ENCODE assay signal across 12 cellular contexts in the genomic region with DNA sequence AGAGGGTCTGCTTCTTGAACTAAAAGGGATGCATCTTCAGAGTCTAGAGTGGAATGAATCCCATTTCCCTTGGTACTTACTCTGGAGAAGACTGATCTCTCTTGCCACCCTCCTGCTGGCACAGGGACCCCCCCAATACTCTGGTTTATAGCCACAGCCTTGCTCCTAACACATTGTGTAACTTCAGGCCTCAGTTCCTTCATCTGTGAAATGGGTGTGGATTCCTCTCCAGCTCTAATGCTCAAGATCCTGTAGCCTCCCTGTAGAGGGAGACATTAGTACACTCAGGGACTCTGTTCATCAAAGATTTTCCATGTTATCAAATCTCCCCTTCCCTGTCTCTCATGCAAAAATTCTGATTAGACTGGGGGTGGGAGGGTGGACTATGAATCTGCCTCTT.
DNase-seq lines count a peak whose midpoint lies in the region; ATAC-seq and TF ChIP-seq lines count a peak whose summit lies in the region.
"Had no signal": no experiment of that assay in that cellular context is flagged by ENCODE, and none has a peak within 500 bp of the region (broad histone marks: within the 10 kb centered on the region; RNA-seq: fewer than 3 reads in every experiment).

No MANE protein-coding gene starts in this region.

- peak; percentile 41 for TF ChIP-seq RAD21 in SK-N-SH (IDR thresholded peaks at IDR 0.05; ENCODE audit: low read length)

- H3K36me3 ChIP-seq in SK-N-SH (replicated peaks in 1 of 2; ENCODE audit: control insufficient read depth in 1 of 2, insufficient read depth in 2 of 2, low read length in 1 of 2) (no peaks in the 10 kb centered on the region), WERI-Rb-1 (no peaks in the 10 kb centered on the region)

- H3K9ac ChIP-seq in SK-N-SH, result no peak overlapping the region

- H3K4me1 ChIP-seq in SK-N-SH (ENCODE audit: control insufficient read depth in 1 of 2, insufficient read depth in 2 of 2, low read depth in 1 of 2, low read length in 1 of 2), result peaks cover 0 to 5% of the 10 kb centered on the region in 2 experiments; a peak in 1 of 4 replicates
- H3K4me1 ChIP-seq: Caco-2 had no signal

- H3K4me3 ChIP-seq in SK-N-SH (ENCODE audit: low read depth in 2 of 2, low read length in 1 of 2), result no peak overlapping the region
- H3K4me3 ChIP-seq in WERI-Rb-1 (ENCODE audit: low read depth, low read length), result no peak overlapping the region
- H3K4me3 ChIP-seq: GM23338 had no signal

- CTCF ChIA-PET in SK-N-SH (lab: Yijun Ruan, JAX), result no interaction called here

- H3K27ac ChIP-seq in SK-N-SH (ENCODE audit: low read depth in 2 of 2, low read length in 1 of 2) (no peak overlapping the region), C4-2B (no peak overlapping the region), WERI-Rb-1 (no peak overlapping the region)

- DNase-seq in SK-N-SH, result no peak
- no peak for DNase-seq in WERI-Rb-1
- DNase-seq in islet precursor cell, result peak; percentile 7
- DNase-seq in SK-N-DZ (ENCODE audit: low spot score), result no peak
- DNase-seq in NCI-H748 treated with DMSO at 0.1 percent for 48 hours (lab: John Stamatoyannopoulos, UW), result no peak
- DNase-seq: Caco-2; CD8-positive, alpha-beta memory T cell; H9 had no signal

- no peak overlapping the region for H3K4me2 ChIP-seq in SK-N-SH
- H3K4me2 ChIP-seq: GM23338 had no signal

- H3K9me3 ChIP-seq in SK-N-SH (no peaks in the 10 kb centered on the region), WERI-Rb-1 (ENCODE audit: severe bottlenecking) (no peaks in the 10 kb centered on the region)
- H3K9me3 ChIP-seq: Caco-2 had no signal

- POLR2A ChIA-PET in SK-N-SH (lab: Yijun Ruan, JAX), result no interaction called here

- H4K20me1 ChIP-seq in SK-N-SH (ENCODE audit: insufficient read depth), result no peaks in the 10 kb centered on the region

- no peaks in the 10 kb centered on the region for H3F3A ChIP-seq in SK-N-SH (replicated peaks; ENCODE audit: insufficient read depth)

- no peak overlapping the region for H2AFZ ChIP-seq in SK-N-SH (ENCODE audit: low read depth)
- H2AFZ ChIP-seq: GM23338 had no signal

- TF ChIP-seq EP300 in SK-N-SH (IDR thresholded peaks at IDR 0.05; ENCODE audit: borderline replicate concordance in 1 of 2, low read depth in 1 of 2, low read length in 1 of 2), result no peak

- TF ChIP-seq CTCF in SK-N-SH (IDR thresholded peaks at IDR 0.05), result no peak
- peak; percentile 23; the same call in 1 of the 2 replicates for TF ChIP-seq CTCF in C4-2B (conservative IDR thresholded peaks at IDR 0.05)
- TF ChIP-seq CTCF in WERI-Rb-1 (IDR thresholded peaks at IDR 0.05; ENCODE audit: low read depth, low read length), result peak; percentile 28; the same call in 1 of the 2 replicates

- ATAC-seq in SK-N-SH treated with all-trans-retinoic acid at 6 μM for 48 hours, result no peak
- no peak for ATAC-seq in GM21529 (IDR thresholded peaks at IDR 0.05; ENCODE audit: unreplicated experiment)
- ATAC-seq: GM23338 had no signal

- no peaks in the 10 kb centered on the region for H3K9me2 ChIP-seq in SK-N-SH

- H3K27me3 ChIP-seq in SK-N-SH (ENCODE audit: insufficient read depth) (no peaks in the 10 kb centered on the region), WERI-Rb-1 (ENCODE audit: insufficient read depth, low read depth, severe bottlenecking) (peaks cover 6% of the 10 kb centered on the region)

- no peaks in the 10 kb centered on the region for H3K79me2 ChIP-seq in SK-N-SH (ENCODE audit: insufficient read depth)

TF ChIP-seq in SK-N-SH, 30 proteins besides CTCF, POLR2A, EP300 and RAD21:
- TF ChIP-seq MXI1 (IDR thresholded peaks at IDR 0.05; ENCODE audit: low read depth, low read length), result no peak
- TF ChIP-seq NRF1 (IDR thresholded peaks at IDR 0.05; ENCODE audit: low read depth, low read length), result no peak
- no peak for TF ChIP-seq USF1 (IDR thresholded peaks at IDR 0.05; ENCODE audit: borderline replicate concordance, low read depth)
- TF ChIP-seq ELF1 (IDR thresholded peaks at IDR 0.05), result no peak

TF ChIP-seq in SK-N-SH treated with all-trans-retinoic acid at 6 μM for 48 hours, 23 proteins besides CTCF, POLR2A, EP300 and RAD21:
- TF ChIP-seq PPARA (CRISPR knock-in tag; IDR thresholded peaks at IDR 0.05; ENCODE audit: borderline replicate concordance), result no peak
- no peak for TF ChIP-seq ARNTL (CRISPR knock-in tag; IDR thresholded peaks at IDR 0.05; ENCODE audit: borderline replicate concordance, low read depth)
- TF ChIP-seq ZC3H10 (CRISPR knock-in tag; IDR thresholded peaks at IDR 0.05), result no peak
- no peak for TF ChIP-seq GLIS3 (CRISPR knock-in tag; IDR thresholded peaks at IDR 0.05)
- TF ChIP-seq ZFP30 (CRISPR knock-in tag; IDR thresholded peaks at IDR 0.05), result no peak
- TF ChIP-seq, protein P1, sequence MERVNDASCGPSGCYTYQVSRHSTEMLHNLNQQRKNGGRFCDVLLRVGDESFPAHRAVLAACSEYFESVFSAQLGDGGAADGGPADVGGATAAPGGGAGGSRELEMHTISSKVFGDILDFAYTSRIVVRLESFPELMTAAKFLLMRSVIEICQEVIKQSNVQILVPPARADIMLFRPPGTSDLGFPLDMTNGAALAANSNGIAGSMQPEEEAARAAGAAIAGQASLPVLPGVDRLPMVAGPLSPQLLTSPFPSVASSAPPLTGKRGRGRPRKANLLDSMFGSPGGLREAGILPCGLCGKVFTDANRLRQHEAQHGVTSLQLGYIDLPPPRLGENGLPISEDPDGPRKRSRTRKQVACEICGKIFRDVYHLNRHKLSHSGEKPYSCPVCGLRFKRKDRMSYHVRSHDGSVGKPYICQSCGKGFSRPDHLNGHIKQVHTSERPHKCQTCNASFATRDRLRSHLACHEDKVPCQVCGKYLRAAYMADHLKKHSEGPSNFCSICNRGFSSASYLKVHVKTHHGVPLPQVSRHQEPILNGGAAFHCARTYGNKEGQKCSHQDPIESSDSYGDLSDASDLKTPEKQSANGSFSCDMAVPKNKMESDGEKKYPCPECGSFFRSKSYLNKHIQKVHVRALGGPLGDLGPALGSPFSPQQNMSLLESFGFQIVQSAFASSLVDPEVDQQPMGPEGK (CRISPR knock-in tag; IDR thresholded peaks at IDR 0.05; ENCODE audit: borderline replicate concordance), result no peak
